Comparison of ENCODE assay signal across 13 cellular contexts in genomic region chr12:105748806-105749600, GRCh38.
DNase-seq lines count a peak whose midpoint lies in the region; ATAC-seq and TF ChIP-seq lines count a peak whose summit lies in the region.
"Had no signal": no experiment of that assay in that cellular context is flagged by ENCODE, and none has a peak within 500 bp of the region (broad histone marks: within the 10 kb centered on the region; RNA-seq: fewer than 3 reads in every experiment).

No MANE protein-coding gene starts in this region.

- H3K27me3 Mint-ChIP-seq in T-helper 17 cell, result no peaks in the 10 kb centered on the region
- H3K27me3 Mint-ChIP-seq: central memory CD8-positive, alpha-beta T cell had no signal

- H3K4me3 Mint-ChIP-seq in T-helper 17 cell, result no peak overlapping the region
- H3K4me3 Mint-ChIP-seq: central memory CD8-positive, alpha-beta T cell; neural progenitor cell; type B pancreatic cell had no signal

- TF ChIP-seq EP300 in gastroesophageal sphincter (IDR thresholded peaks at IDR 0.05), result no peak

- no peak overlapping the region for H3K27ac Mint-ChIP-seq in T-helper 17 cell
- H3K27ac Mint-ChIP-seq: neural progenitor cell, type B pancreatic cell had no signal

- ATAC-seq in heart left ventricle, result peak in 3 of 4 donors; percentile 71 to 85 (median 84)
- no peak for ATAC-seq in Right ventricle myocardium superior (ENCODE audit: poor library complexity)
- peak; percentile 48 for ATAC-seq in gastroesophageal sphincter
- ATAC-seq in omental fat pad (ENCODE audit: low FRiP score), result peak; percentile 94
- ATAC-seq in T-helper 17 cell, result no peak

- WGBS in heart left ventricle, 4 donors, result 25 to 36% (median 31%) methylated on average over 9 of the region's 9 CpGs
- WGBS in gastroesophageal sphincter (ENCODE audit: low coverage in 1 of 2), 2 donors, result 10 to 25% methylated on average over 7 to 9 of the region's 9 CpGs

- no peaks in the 10 kb centered on the region for H3K4me1 Mint-ChIP-seq in T-helper 17 cell
- H3K4me1 Mint-ChIP-seq: central memory CD8-positive, alpha-beta T cell had no signal

- H3K27ac ChIP-seq in heart left ventricle (peak overlapping the region in 5 of 12 donors; percentile 30 to 52 (median 43)), gastroesophageal sphincter (peak overlapping the region in 3 of 4 donors; percentile 25 to 46 (median 26))
- H3K27ac ChIP-seq: neural progenitor cell, PC-9 had no signal

- TF ChIP-seq POLR2A in heart left ventricle (IDR thresholded peaks at IDR 0.05) (no peak), gastroesophageal sphincter (IDR thresholded peaks at IDR 0.05) (no peak)

- TF ChIP-seq CTCF in heart left ventricle (IDR thresholded peaks at IDR 0.05) (no peak), gastroesophageal sphincter (IDR thresholded peaks at IDR 0.05) (no peak), omental fat pad (IDR thresholded peaks at IDR 0.05) (no peak)

- intact Hi-C loops in heart left ventricle (cut with DNase I), result loop anchor here in 1 of 10 donors (10.0 kb wide), 1 partner anchor 386 kb away; the partner anchor contains the start of gene NUAK1
- intact Hi-C loops in Right ventricle myocardium superior (cut with DNase I), result no loop called here

- H3K27me3 ChIP-seq in heart left ventricle (peaks cover 0 to 3% (median 0%) of the 10 kb centered on the region in 9 donors), gastroesophageal sphincter (no peaks in the 10 kb centered on the region)
- H3K27me3 ChIP-seq: neural progenitor cell had no signal

- H3K9me3 ChIP-seq in heart left ventricle (no peaks in the 10 kb centered on the region), gastroesophageal sphincter (no peaks in the 10 kb centered on the region), T-helper 17 cell (ENCODE audit: control insufficient read depth, low read length, poor library complexity, severe bottlenecking) (no peaks in the 10 kb centered on the region)

- H3K36me3 ChIP-seq in heart left ventricle (no peaks in the 10 kb centered on the region), gastroesophageal sphincter (no peaks in the 10 kb centered on the region)
- H3K36me3 ChIP-seq: neural progenitor cell had no signal

- H3K4me3 ChIP-seq in heart left ventricle (no peak overlapping the region), gastroesophageal sphincter (no peak overlapping the region)
- H3K4me3 ChIP-seq: neural progenitor cell, PC-9 had no signal

- H3K4me1 ChIP-seq in heart left ventricle (peaks cover 0 to 19% (median 13%) of the 10 kb centered on the region in 12 donors), gastroesophageal sphincter (peaks cover 0 to 14% (median 5%) of the 10 kb centered on the region in 3 donors)

- no peaks in the 10 kb centered on the region for H3K36me3 Mint-ChIP-seq in T-helper 17 cell (ENCODE audit: low read depth)
- H3K36me3 Mint-ChIP-seq: neural progenitor cell, type B pancreatic cell had no signal

- peak in 4 of 5 donors; percentile 36 to 66 (median 60) for DNase-seq in heart left ventricle
- DNase-seq in Right ventricle myocardium superior, result no peak
- no peak for DNase-seq in omental fat pad (ENCODE audit: low spot score)
- DNase-seq in NCI-H1417 (lab: John Stamatoyannopoulos, UW), result no peak
- no peak for DNase-seq in T-helper 17 cell
- no peak for DNase-seq in NOMO-1 (lab: John Stamatoyannopoulos, UW; ENCODE audit: unreplicated experiment in 2 of 2)
- DNase-seq in activated CD8-positive, alpha-beta memory T cell treated with anti-CD3 and anti-CD28 coated beads, Interleukin-2, amount 50 U/mL, for 4 hours, result no peak
- DNase-seq: KBM-7, PC-9 had no signal

Comparison
In these comparisons a context has a peak if more than half of its experiments do, and no peak if none do; other contexts are left out.
1. ATAC-seq: peak in heart left ventricle (3 of 4), gastroesophageal sphincter (single experiment) and omental fat pad (single experiment); none in Right ventricle myocardium superior (single experiment) and T-helper 17 cell (single experiment).
2. DNase-seq: peak in heart left ventricle (4 of 5); none in Right ventricle myocardium superior (single experiment), omental fat pad (single experiment), NCI-H1417 (0 of 3), T-helper 17 cell (0 of 3), NOMO-1 (0 of 2) and activated CD8-positive, alpha-beta memory T cell treated with anti-CD3 and anti-CD28 coated beads, Interleukin-2, amount 50 U/mL, for 4 hours (single experiment).